ENCODE assay signal across 19 cellular contexts in the genomic region with DNA sequence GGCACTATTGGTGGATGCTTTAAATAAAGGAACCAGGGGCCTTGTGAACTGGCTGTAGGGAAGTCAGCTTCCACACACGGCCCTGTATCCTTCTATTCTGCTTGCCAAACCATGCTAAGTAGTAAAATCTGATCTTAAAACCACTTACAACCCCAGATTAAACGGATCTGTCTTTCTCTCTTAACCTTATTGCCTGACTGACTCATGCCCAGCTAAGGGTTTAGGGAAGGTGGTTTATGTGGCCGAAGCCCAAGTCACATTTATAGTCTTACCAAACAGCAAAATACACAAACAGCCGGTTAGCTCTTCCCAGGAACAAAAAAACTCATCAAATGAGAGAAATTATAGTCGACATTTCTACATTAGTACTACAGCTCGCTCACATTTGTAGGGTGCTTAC.
DNase-seq lines count a peak whose midpoint lies in the region; ATAC-seq and TF ChIP-seq lines count a peak whose summit lies in the region.
"Had no signal": no experiment of that assay in that cellular context is flagged by ENCODE, and none has a peak within 500 bp of the region (broad histone marks: within the 10 kb centered on the region; RNA-seq: fewer than 3 reads in every experiment).

No MANE protein-coding gene starts in this region.

- H4K8ac ChIP-seq in mesendoderm (ENCODE audit: low read depth, low read length), result no peak overlapping the region

- H3K18ac ChIP-seq in mesendoderm (ENCODE audit: low read length), result peak overlapping the region; percentile 39

- H3K9me3 ChIP-seq in WERI-Rb-1 (ENCODE audit: severe bottlenecking), result peaks cover 2% of the 10 kb centered on the region
- no peaks in the 10 kb centered on the region for H3K9me3 ChIP-seq in CD8-positive, alpha-beta T cell (ENCODE audit: low read length)
- H3K9me3 ChIP-seq in ascending aorta, result no peaks in the 10 kb centered on the region
- H3K9me3 ChIP-seq: BE2C, Caco-2, HAP-1 had no signal

- H3K4me3 ChIP-seq in GM23338 (no peak overlapping the region), WERI-Rb-1 (ENCODE audit: low read depth, low read length) (peak overlapping the region; percentile 26), mesendoderm (ENCODE audit: low read length) (no peak overlapping the region), ascending aorta (no peak overlapping the region)
- H3K4me3 ChIP-seq in CD8-positive, alpha-beta T cell (ENCODE audit: low read depth, low read length), result no peak overlapping the region
- H3K4me3 ChIP-seq: HAP-1 had no signal

- DNase-seq in GM23338 (ENCODE audit: low spot score) (no peak), WERI-Rb-1 (peak; percentile 30), mesendoderm (no peak), ascending aorta (ENCODE audit: low spot score in 2 of 2) (no peak)
- DNase-seq in activated naive CD8-positive, alpha-beta T cell treated with anti-CD3 and anti-CD28 coated beads for 36 hours, result no peak
- no peak for DNase-seq in CD8-positive, alpha-beta T cell
- no peak for DNase-seq in stimulated activated naive B cell treated with anti-CD40 and anti-IgM and Interleukin-4, amounts not matched to agents 10 μg/mL and 1 μg/mL and 100 μg/mL, for 72 hours
- DNase-seq: ACHN; BE2C; C1 segment of cervical spinal cord; Caco-2; CD4-positive, CD25-positive, alpha-beta regulatory T cell; DMS79; GF-D8; GOT3; KBM-7 had no signal

- no peaks in the 10 kb centered on the region for H3K27me3 ChIP-seq in GM23338 (ENCODE audit: insufficient read depth)
- no peaks in the 10 kb centered on the region for H3K27me3 ChIP-seq in WERI-Rb-1 (ENCODE audit: insufficient read depth, low read depth, severe bottlenecking)
- no peaks in the 10 kb centered on the region for H3K27me3 ChIP-seq in mesendoderm (ENCODE audit: insufficient read depth, low read length, poor library complexity)
- no peaks in the 10 kb centered on the region for H3K27me3 ChIP-seq in CD8-positive, alpha-beta T cell (ENCODE audit: insufficient read depth, low read length)
- no peaks in the 10 kb centered on the region for H3K27me3 ChIP-seq in ascending aorta
- H3K27me3 ChIP-seq: BE2C had no signal

- no peaks in the 10 kb centered on the region for H4K20me1 ChIP-seq in GM23338 (replicated peaks; ENCODE audit: insufficient read depth)

- no peak overlapping the region for H3K4ac ChIP-seq in mesendoderm (ENCODE audit: low read depth, low read length)

- no peaks in the 10 kb centered on the region for H3K36me3 Mint-ChIP-seq in GM23338 (ENCODE audit: low read depth)
- H3K36me3 Mint-ChIP-seq in activated naive CD8-positive, alpha-beta T cell treated with anti-CD3 and anti-CD28 coated beads for 36 hours, result no peaks in the 10 kb centered on the region
- no peaks in the 10 kb centered on the region for H3K36me3 Mint-ChIP-seq in CD8-positive, alpha-beta T cell
- H3K36me3 Mint-ChIP-seq in stimulated activated naive B cell treated with anti-CD40 and anti-IgM and Interleukin-4, amounts not matched to agents 10 μg/mL and 1 μg/mL and 100 μg/mL, for 72 hours, result no peaks in the 10 kb centered on the region
- H3K36me3 Mint-ChIP-seq: CD4-positive, CD25-positive, alpha-beta regulatory T cell; IgD-negative memory B cell had no signal

- no peak overlapping the region for H3K23ac ChIP-seq in mesendoderm (ENCODE audit: low read length)

- H3K36me3 ChIP-seq in GM23338 (ENCODE audit: insufficient read depth), result no peaks in the 10 kb centered on the region
- H3K36me3 ChIP-seq in WERI-Rb-1, result no peaks in the 10 kb centered on the region
- H3K36me3 ChIP-seq in mesendoderm (ENCODE audit: control insufficient read depth, insufficient read depth, low read length), result no peaks in the 10 kb centered on the region
- no peaks in the 10 kb centered on the region for H3K36me3 ChIP-seq in CD8-positive, alpha-beta T cell (ENCODE audit: insufficient read depth, low read length)
- no peaks in the 10 kb centered on the region for H3K36me3 ChIP-seq in ascending aorta
- H3K36me3 ChIP-seq: BE2C, HAP-1 had no signal

- H3K27ac ChIP-seq in GM23338 (ENCODE audit: low read depth), result no peak overlapping the region
- H3K27ac ChIP-seq in WERI-Rb-1, result no peak overlapping the region
- H3K27ac ChIP-seq in mesendoderm (ENCODE audit: low read depth, low read length), result no peak overlapping the region
- H3K27ac ChIP-seq in CD8-positive, alpha-beta T cell (ENCODE audit: low read depth, low read length), result no peak overlapping the region
- no peak overlapping the region for H3K27ac ChIP-seq in ascending aorta
- H3K27ac ChIP-seq: HL-60 had no signal

- no peak overlapping the region for H2BK5ac ChIP-seq in mesendoderm (ENCODE audit: low read length)

- POLR2A ChIA-PET in CD8-positive, alpha-beta T cell (lab: Charles Lee), result no interaction called here

- no peaks in the 10 kb centered on the region for H3K79me2 ChIP-seq in GM23338 (replicated peaks; ENCODE audit: insufficient read depth)
- H3K79me2 ChIP-seq in mesendoderm (ENCODE audit: control insufficient read depth, insufficient read depth, low read length), result no peaks in the 10 kb centered on the region

- WGBS in mesendoderm (ENCODE audit: extremely low coverage, insufficient coverage, low lambda C conversion rate), result no CpG with 5 or more reads among the region's 6 CpGs

- peaks cover 3% of the 10 kb centered on the region for H3K9me2 ChIP-seq in GM23338 (ENCODE audit: insufficient read depth)

- TF ChIP-seq CTCF in GM23338 (conservative IDR thresholded peaks at IDR 0.05; ENCODE audit: low read depth in 2 of 2) (no peak), WERI-Rb-1 (IDR thresholded peaks at IDR 0.05; ENCODE audit: low read depth, low read length) (no peak), ascending aorta (IDR thresholded peaks at IDR 0.05) (no peak)
- TF ChIP-seq CTCF in CD8-positive, alpha-beta T cell (IDR thresholded peaks at IDR 0.05), result no peak

- no peak overlapping the region for H3K27ac Mint-ChIP-seq in GM23338
- H3K27ac Mint-ChIP-seq in activated naive CD8-positive, alpha-beta T cell treated with anti-CD3 and anti-CD28 coated beads for 36 hours, result no peak overlapping the region
- H3K27ac Mint-ChIP-seq in CD8-positive, alpha-beta T cell, result no peak overlapping the region
- no peak overlapping the region for H3K27ac Mint-ChIP-seq in stimulated activated naive B cell treated with anti-CD40 and anti-IgM and Interleukin-4, amounts not matched to agents 10 μg/mL and 1 μg/mL and 100 μg/mL, for 72 hours
- H3K27ac Mint-ChIP-seq: CD4-positive, CD25-positive, alpha-beta regulatory T cell had no signal

- H3F3A ChIP-seq in GM23338 (replicated peaks; ENCODE audit: low read depth), result no peaks in the 10 kb centered on the region

- no peak overlapping the region for H2BK120ac ChIP-seq in mesendoderm (ENCODE audit: low read depth, low read length)

- CTCF ChIA-PET in CD8-positive, alpha-beta T cell (lab: Charles Lee), result no interaction called here

- H3K4me1 Mint-ChIP-seq in GM23338, result peaks cover 26% of the 10 kb centered on the region
- H3K4me1 Mint-ChIP-seq in activated naive CD8-positive, alpha-beta T cell treated with anti-CD3 and anti-CD28 coated beads for 36 hours, result no peaks in the 10 kb centered on the region
- H3K4me1 Mint-ChIP-seq in CD8-positive, alpha-beta T cell (ENCODE audit: low read depth), result no peaks in the 10 kb centered on the region
- H3K4me1 Mint-ChIP-seq in stimulated activated naive B cell treated with anti-CD40 and anti-IgM and Interleukin-4, amounts not matched to agents 10 μg/mL and 1 μg/mL and 100 μg/mL, for 72 hours, result no peaks in the 10 kb centered on the region
- H3K4me1 Mint-ChIP-seq: CD4-positive, CD25-positive, alpha-beta regulatory T cell; IgD-negative memory B cell had no signal

- H4K5ac ChIP-seq in mesendoderm (ENCODE audit: low read length), result no peak overlapping the region

- no peak overlapping the region for H2BK15ac ChIP-seq in mesendoderm (replicated peaks; ENCODE audit: low read depth)

- H3K56ac ChIP-seq in mesendoderm (ENCODE audit: low read length), result no peak overlapping the region

- H3K4me2 ChIP-seq in GM23338 (no peak overlapping the region), mesendoderm (ENCODE audit: low read length) (no peak overlapping the region)

- peaks cover 5% of the 10 kb centered on the region for H3K27me3 Mint-ChIP-seq in GM23338 (ENCODE audit: insufficient read depth, low read depth, poor library complexity)
- no peaks in the 10 kb centered on the region for H3K27me3 Mint-ChIP-seq in activated naive CD8-positive, alpha-beta T cell treated with anti-CD3 and anti-CD28 coated beads for 36 hours
- no peaks in the 10 kb centered on the region for H3K27me3 Mint-ChIP-seq in CD8-positive, alpha-beta T cell (ENCODE audit: low read depth)
- no peaks in the 10 kb centered on the region for H3K27me3 Mint-ChIP-seq in stimulated activated naive B cell treated with anti-CD40 and anti-IgM and Interleukin-4, amounts not matched to agents 10 μg/mL and 1 μg/mL and 100 μg/mL, for 72 hours
- H3K27me3 Mint-ChIP-seq: CD4-positive, CD25-positive, alpha-beta regulatory T cell; IgD-negative memory B cell had no signal

- ATAC-seq in GM23338, result no peak
- ATAC-seq in CD8-positive, alpha-beta T cell, result no peak
- ATAC-seq in stimulated activated naive B cell treated with anti-CD40 and anti-IgM and Interleukin-4, amounts not matched to agents 10 μg/mL and 1 μg/mL and 100 μg/mL, for 72 hours (replicated peaks), result no peak

- H3K9ac ChIP-seq in mesendoderm (ENCODE audit: low read length), result no peak overlapping the region

- no peak overlapping the region for H2AK5ac ChIP-seq in mesendoderm (ENCODE audit: low read length)

- H3K4me3 Mint-ChIP-seq in GM23338, result no peak overlapping the region
- no peak overlapping the region for H3K4me3 Mint-ChIP-seq in activated naive CD8-positive, alpha-beta T cell treated with anti-CD3 and anti-CD28 coated beads for 36 hours
- no peak overlapping the region for H3K4me3 Mint-ChIP-seq in CD8-positive, alpha-beta T cell
- H3K4me3 Mint-ChIP-seq in stimulated activated naive B cell treated with anti-CD40 and anti-IgM and Interleukin-4, amounts not matched to agents 10 μg/mL and 1 μg/mL and 100 μg/mL, for 72 hours, result no peak overlapping the region
- H3K4me3 Mint-ChIP-seq: CD4-positive, CD25-positive, alpha-beta regulatory T cell; IgD-negative memory B cell had no signal

- peak overlapping the region; percentile 74; the same call in 1 of the 2 replicates for H2AFZ ChIP-seq in GM23338

- intact Hi-C loops in CD8-positive, alpha-beta T cell (cut with DNase I, micrococcal nuclease), result no loop called here
- intact Hi-C loops in ascending aorta (cut with DNase I), result no loop called here

- H3K4me1 ChIP-seq in GM23338 (ENCODE audit: insufficient read depth), result peaks cover 11% of the 10 kb centered on the region
- peaks cover 8% of the 10 kb centered on the region for H3K4me1 ChIP-seq in mesendoderm (ENCODE audit: control insufficient read depth, low read depth, low read length)
- H3K4me1 ChIP-seq in CD8-positive, alpha-beta T cell (ENCODE audit: insufficient read depth, low read length), result no peaks in the 10 kb centered on the region
- H3K4me1 ChIP-seq in ascending aorta, result no peaks in the 10 kb centered on the region
- H3K4me1 ChIP-seq: Caco-2 had no signal

- no peaks in the 10 kb centered on the region for H3K9me3 Mint-ChIP-seq in GM23338
- H3K9me3 Mint-ChIP-seq in activated naive CD8-positive, alpha-beta T cell treated with anti-CD3 and anti-CD28 coated beads for 36 hours, result no peaks in the 10 kb centered on the region
- peaks cover 10% of the 10 kb centered on the region for H3K9me3 Mint-ChIP-seq in CD8-positive, alpha-beta T cell
- H3K9me3 Mint-ChIP-seq in stimulated activated naive B cell treated with anti-CD40 and anti-IgM and Interleukin-4, amounts not matched to agents 10 μg/mL and 1 μg/mL and 100 μg/mL, for 72 hours, result peaks cover 0 to 8% of the 10 kb centered on the region in 2 donors

- no peaks in the 10 kb centered on the region for H3K79me1 ChIP-seq in mesendoderm (ENCODE audit: low read length)
